8 cellular contexts compared by ENCODE assay signal in the genomic region with DNA sequence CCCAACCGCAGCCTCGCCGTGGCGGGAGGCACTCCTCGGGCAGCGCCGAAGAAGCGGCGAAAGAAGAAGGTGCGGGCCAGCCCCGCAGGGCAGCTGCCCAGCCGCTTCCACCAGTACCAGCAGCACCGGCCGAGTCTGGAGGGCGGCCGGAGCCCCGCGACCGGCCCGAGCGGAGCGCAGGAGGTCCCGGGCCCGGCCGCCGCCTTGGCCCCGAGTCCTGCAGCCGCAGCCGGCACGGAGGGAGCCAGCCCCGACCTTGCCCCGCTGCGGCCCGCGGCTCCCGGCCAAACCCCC. TPM values are rescaled to one million over a fixed set of nuclear protein-coding genes. Genes with fewer than 3 reads are reported as not detected.
DNase-seq lines count a peak whose midpoint lies in the region; ATAC-seq and TF ChIP-seq lines count a peak whose summit lies in the region.

No MANE protein-coding gene starts in this region.

- H3K27me3 ChIP-seq in DND-41 (ENCODE audit: insufficient read depth, low read length, poor library complexity) (no peaks in the 10 kb centered on the region), Peyer's patch (no peaks in the 10 kb centered on the region), neutrophil (no peaks in the 10 kb centered on the region)

- H3K27ac ChIP-seq in DND-41 (ENCODE audit: low read length), result peak overlapping the region; percentile 96
- H3K27ac ChIP-seq in Peyer's patch, result peak overlapping the region; percentile 99 to 100 (median 100)
- H3K27ac ChIP-seq in neutrophil, result peak overlapping the region; percentile 99

- H3K9me3 ChIP-seq in DND-41 (ENCODE audit: insufficient read depth, low read length, severe bottlenecking) (no peaks in the 10 kb centered on the region), Peyer's patch (no peaks in the 10 kb centered on the region), neutrophil (no peaks in the 10 kb centered on the region)

- H3K36me3 ChIP-seq in DND-41 (ENCODE audit: insufficient read depth, low read length), result peaks cover 41% of the 10 kb centered on the region
- H3K36me3 ChIP-seq in Peyer's patch, result peaks cover 0 to 25% (median 4%) of the 10 kb centered on the region in 3 donors
- H3K36me3 ChIP-seq in neutrophil, result peaks cover 40% of the 10 kb centered on the region

- H3K79me2 ChIP-seq in DND-41 (ENCODE audit: insufficient read depth, low read length), result peaks cover 40% of the 10 kb centered on the region

- peak; percentile 15 for ATAC-seq in DND-41 (ENCODE audit: insufficient read depth, low read depth)

- no peak for TF ChIP-seq POLR2A in Peyer's patch (IDR thresholded peaks at IDR 0.05)

- TF ChIP-seq CTCF in DND-41 (IDR thresholded peaks at IDR 0.05; ENCODE audit: borderline replicate concordance, extremely low read depth, low read length, poor library complexity, severe bottlenecking) (no peak), Peyer's patch (IDR thresholded peaks at IDR 0.05) (peak in 1 of 6 experiments; percentile 6), epithelial cell of esophagus (IDR thresholded peaks at IDR 0.05; ENCODE audit: insufficient read depth, low read depth, low read length, missing control alignments) (no peak), neutrophil (IDR thresholded peaks at IDR 0.05) (peak; percentile 42), GM13976 (IDR thresholded peaks at IDR 0.05; ENCODE audit: borderline replicate concordance, control extremely low read depth, extremely low read depth, insufficient read depth, missing control alignments) (no peak)

- peak overlapping the region; percentile 78 for H3K4me2 ChIP-seq in DND-41 (ENCODE audit: insufficient read depth, low read length)

- in situ Hi-C loops in GM13976 (cut with MboI; ENCODE audit: low sequenced_read_pairs, unreplicated experiment), result no loop called here

- DNase-seq in DND-41 (no peak), HCEC 1CT (peak; percentile 18), Peyer's patch (no peak), epithelial cell of esophagus (ENCODE audit: low read depth) (peak; percentile 10), GM13976 (ENCODE audit: low spot score) (no peak), Ammon's horn (ENCODE audit: low spot score) (no peak), NCI-H82 treated with DMSO at 0.1 percent for 48 hours (lab: John Stamatoyannopoulos, UW; ENCODE audit: unreplicated experiment) (no peak)

- H3K4me1 ChIP-seq in DND-41 (ENCODE audit: insufficient read depth, low read length), result peaks cover 30% of the 10 kb centered on the region
- H3K4me1 ChIP-seq in Peyer's patch, result peaks cover 0 to 8% (median 0%) of the 10 kb centered on the region in 4 donors
- peaks cover 46 to 47% of the 10 kb centered on the region in 2 experiments for H3K4me1 ChIP-seq in neutrophil (ENCODE audit: control insufficient read depth in 1 of 2, insufficient read depth in 1 of 2, low read depth in 1 of 2, low read length in 1 of 2)

- peaks cover 26% of the 10 kb centered on the region for H4K20me1 ChIP-seq in DND-41 (ENCODE audit: insufficient read depth, low read length)

- H3K4me3 ChIP-seq in DND-41 (ENCODE audit: low read depth in 1 of 2, low read length in 2 of 2), result peak overlapping the region; percentile 68 to 98
- peak overlapping the region; percentile 87 to 100 (median 96) for H3K4me3 ChIP-seq in Peyer's patch
- peak overlapping the region; percentile 96 for H3K4me3 ChIP-seq in epithelial cell of esophagus (ENCODE audit: low read length)
- H3K4me3 ChIP-seq in neutrophil (ENCODE audit: low read depth in 1 of 2, low read length in 1 of 2), result peak overlapping the region; percentile 87 to 96

- peak overlapping the region; percentile 98 for H3K9ac ChIP-seq in DND-41 (ENCODE audit: low read depth, low read length)

- peak overlapping the region; percentile 74 for H2AFZ ChIP-seq in DND-41 (ENCODE audit: low read depth, low read length)

RNA-seq across cellular contexts. Expression of gene PNRC1, which starts 0.5 kb away (rescaled TPM):
- total RNA-seq in Peyer's patch, result 100 to 1,000 TPM in 3 of 4 donors, 10 to 100 TPM in 1; 97.3 to 176 (median 102) TPM

RNA-seq across cellular contexts. Expression of gene SRSF12, which starts 36.8 kb away (rescaled TPM):
- not detected for total RNA-seq in Peyer's patch

Comparison
In these comparisons a context has a peak if more than half of its experiments do, and no peak if none do; other contexts are left out.
1. DNase-seq: peak in HCEC 1CT (single experiment) and epithelial cell of esophagus (single experiment); none in DND-41 (single experiment), Peyer's patch (0 of 3), GM13976 (single experiment), Ammon's horn (single experiment) and NCI-H82 treated with DMSO at 0.1 percent for 48 hours (single experiment).
2. Peak in every context shown above with its lines, with median percentiles within 50 percentile points of each other: H3K27ac ChIP-seq and H3K4me3 ChIP-seq.